Comparison of ENCODE assay signal across 1 cellular context in genomic region chr9:130694205-130694604, GRCh38.
TF ChIP-seq lines count a peak whose summit lies in the region.

No MANE protein-coding gene starts in this region.

TF ChIP-seq in HCT116, 20 proteins besides CTCF, POLR2A, EP300 and RAD21 (continued from another document):
- TF ChIP-seq REST (IDR thresholded peaks at IDR 0.05; ENCODE audit: low read depth) (no peak), SRF (IDR thresholded peaks at IDR 0.05; ENCODE audit: low read depth) (no peak), ELF1 (IDR thresholded peaks at IDR 0.05; ENCODE audit: borderline replicate concordance, low read depth) (no peak), TCF7L2 (IDR thresholded peaks at IDR 0.05; ENCODE audit: borderline replicate concordance, extremely low read depth, insufficient read depth, insufficient read length) (no peak), SP1 (IDR thresholded peaks at IDR 0.05; ENCODE audit: low read depth) (no peak), ATF3 (IDR thresholded peaks at IDR 0.05) (no peak), CBX3 (IDR thresholded peaks at IDR 0.05; ENCODE audit: low read depth) (no peak), POLR2AphosphoS5 (IDR thresholded peaks at IDR 0.05; ENCODE audit: low read depth, low read length) (no peak), ZFX (IDR thresholded peaks at IDR 0.05) (no peak)
